ENCODE assay signal across 20 cellular contexts in genomic region chr13:67996101-67996500, GRCh38.
DNase-seq lines count a peak whose midpoint lies in the region; ATAC-seq and TF ChIP-seq lines count a peak whose summit lies in the region.
"Had no signal": no experiment of that assay in that cellular context is flagged by ENCODE, and none has a peak within 500 bp of the region (broad histone marks: within the 10 kb centered on the region; RNA-seq: fewer than 3 reads in every experiment).

No MANE protein-coding gene starts in this region.

- no peaks in the 10 kb centered on the region for H4K20me1 ChIP-seq in H9 (ENCODE audit: control insufficient read depth, insufficient read depth, insufficient read length)
- H4K20me1 ChIP-seq: BLaER1 had no signal

- no peak overlapping the region for H2BK12ac ChIP-seq in H9 (ENCODE audit: insufficient read length, low read depth, low read length)

- no peak overlapping the region for H4K8ac ChIP-seq in H9 (replicated peaks; ENCODE audit: insufficient read length, low read depth, low read length)

- H3K4me1 Mint-ChIP-seq in H9 (peaks cover 0 to 3% of the 10 kb centered on the region in 2 experiments; a peak in 2 of 4 replicates), nephron progenitor cell (no peaks in the 10 kb centered on the region)
- H3K4me1 Mint-ChIP-seq: B cell; CD4-positive, CD25-positive, alpha-beta regulatory T cell had no signal

- ATAC-seq in upper lobe of right lung, result no peak
- ATAC-seq in mucosa of descending colon, result no peak
- ATAC-seq: CD8-positive, alpha-beta T cell; GM12878; HCT116 had no signal

- H2BK15ac ChIP-seq in H9 (ENCODE audit: low read depth, low read length), result no peak overlapping the region

- no peak overlapping the region for H3K23ac ChIP-seq in H9 (ENCODE audit: insufficient read length, low read depth, low read length)

- H3K27ac Mint-ChIP-seq in H9, result no peak overlapping the region; a peak in 1 of 7 replicates
- peak overlapping the region; percentile 55 for H3K27ac Mint-ChIP-seq in nephron progenitor cell
- H3K27ac Mint-ChIP-seq: B cell; CD4-positive, CD25-positive, alpha-beta regulatory T cell; CD8-positive, alpha-beta T cell had no signal

- H4K5ac ChIP-seq in H9 (ENCODE audit: insufficient read length, low read depth, low read length), result peak overlapping the region; percentile 72

- H2BK20ac ChIP-seq in H9 (ENCODE audit: low read depth, low read length, poor library complexity, severe bottlenecking), result no peak overlapping the region

- no peak overlapping the region for H3K4ac ChIP-seq in H9 (ENCODE audit: low read depth, low read length)

- no peaks in the 10 kb centered on the region for H3K79me1 ChIP-seq in H9 (ENCODE audit: insufficient read depth, low read depth, low read length, poor library complexity, severe bottlenecking)

- H3K4me1 ChIP-seq in H9 (ENCODE audit: insufficient read depth, low read length) (no peaks in the 10 kb centered on the region), upper lobe of right lung (no peaks in the 10 kb centered on the region), mucosa of descending colon (ENCODE audit: low read depth) (no peaks in the 10 kb centered on the region)
- H3K4me1 ChIP-seq: BLaER1, Caco-2 had no signal

- no peak overlapping the region for H3K9ac ChIP-seq in H9 (ENCODE audit: extremely low read depth, insufficient read length, low read length)
- H3K9ac ChIP-seq: BLaER1, GM23248 had no signal

- no peaks in the 10 kb centered on the region for H3K23me2 ChIP-seq in H9 (ENCODE audit: insufficient read length, low read depth, low read length, poor library complexity, severe bottlenecking)

- H3K4me3 Mint-ChIP-seq in H9 (no peak overlapping the region), nephron progenitor cell (no peak overlapping the region)
- H3K4me3 Mint-ChIP-seq: B cell; CD4-positive, CD25-positive, alpha-beta regulatory T cell; CD8-positive, alpha-beta T cell had no signal

- H3K18ac ChIP-seq in H9 (ENCODE audit: insufficient read length, low read depth, low read length), result no peak overlapping the region

- DNase-seq in H9 (no peak), UCSD-AML1 (lab: John Stamatoyannopoulos, UW; ENCODE audit: unreplicated experiment) (peak; percentile 1), nephron progenitor cell (no peak), upper lobe of right lung (peak; percentile 32), GF-D8 (lab: John Stamatoyannopoulos, UW) (no peak), mucosa of descending colon (no peak), NCI-H1048 (lab: John Stamatoyannopoulos, UW) (no peak)
- DNase-seq: Caco-2; CD4-positive, CD25-positive, alpha-beta regulatory T cell; CD8-positive, alpha-beta T cell; DMS153; DND-41; GM23248; H7 had no signal

- no peak overlapping the region for H2BK120ac ChIP-seq in H9 (ENCODE audit: low read depth, low read length, poor library complexity, severe bottlenecking)

- H3K56ac ChIP-seq in H9 (ENCODE audit: insufficient read length, low read depth, low read length), result no peak overlapping the region

- no CpG with 5 or more reads among the region's 11 CpGs for WGBS in H9 (ENCODE audit: extremely low coverage, insufficient read length, low lambda C conversion rate)

- TF ChIP-seq CTCF in H9 (conservative IDR thresholded peaks at IDR 0.05) (no peak), nephron progenitor cell (IDR thresholded peaks at IDR 0.05) (no peak), upper lobe of right lung (IDR thresholded peaks at IDR 0.05) (no peak), mucosa of descending colon (IDR thresholded peaks at IDR 0.05) (no peak)

- H3K36me3 ChIP-seq in upper lobe of right lung (no peaks in the 10 kb centered on the region), mucosa of descending colon (ENCODE audit: low read depth) (no peaks in the 10 kb centered on the region)
- H3K36me3 ChIP-seq: BLaER1 had no signal

- no peak overlapping the region for H3K14ac ChIP-seq in H9 (ENCODE audit: insufficient read depth, low read length)

- intact Hi-C loops in upper lobe of right lung (cut with DNase I) (no loop called here), mucosa of descending colon (cut with DNase I, micrococcal nuclease) (no loop called here)

- H3K9me3 ChIP-seq in H9 (ENCODE audit: control insufficient read depth, low read depth, low read length), result no peaks in the 10 kb centered on the region
- H3K9me3 ChIP-seq in upper lobe of right lung, result no peaks in the 10 kb centered on the region
- H3K9me3 ChIP-seq in mucosa of descending colon, result no peaks in the 10 kb centered on the region
- H3K9me3 ChIP-seq: BLaER1, Caco-2 had no signal

- no peaks in the 10 kb centered on the region for H3K79me2 ChIP-seq in H9 (ENCODE audit: insufficient read depth, low read length)

- no peak overlapping the region for H4K91ac ChIP-seq in H9 (ENCODE audit: insufficient read length, low read depth, low read length)

- H2BK5ac ChIP-seq in H9 (ENCODE audit: insufficient read length, low read length), result no peak overlapping the region

- H3K9me3 Mint-ChIP-seq in H9 (no peaks in the 10 kb centered on the region), nephron progenitor cell (no peaks in the 10 kb centered on the region)

- H3T11ph ChIP-seq in H9 (ENCODE audit: low read length), result no peak overlapping the region

- no peak overlapping the region for H2AFZ ChIP-seq in H9 (ENCODE audit: low read length)
- H2AFZ ChIP-seq: GM23248 had no signal

- no peaks in the 10 kb centered on the region for H3K27me3 Mint-ChIP-seq in H9 (ENCODE audit: low read depth)
- H3K27me3 Mint-ChIP-seq in nephron progenitor cell (ENCODE audit: low read depth, poor library complexity), result no peaks in the 10 kb centered on the region
- H3K27me3 Mint-ChIP-seq: B cell; CD4-positive, CD25-positive, alpha-beta regulatory T cell had no signal

- H3K4me2 ChIP-seq in H9 (ENCODE audit: insufficient read depth, insufficient read length, low read length), result no peak overlapping the region
- H3K4me2 ChIP-seq: BLaER1 had no signal

- no peak overlapping the region for H3K27ac ChIP-seq in H9 (ENCODE audit: insufficient read length, low read depth, low read length)
- no peak overlapping the region for H3K27ac ChIP-seq in upper lobe of right lung
- H3K27ac ChIP-seq: 22Rv1, BLaER1, C4-2B, GM23248 had no signal

- H3K36me3 Mint-ChIP-seq in H9 (ENCODE audit: insufficient read depth in 1 of 3, low read depth in 3 of 3), result no peaks in the 10 kb centered on the region
- no peaks in the 10 kb centered on the region for H3K36me3 Mint-ChIP-seq in nephron progenitor cell (ENCODE audit: low read depth)
- H3K36me3 Mint-ChIP-seq: CD4-positive, CD25-positive, alpha-beta regulatory T cell; CD8-positive, alpha-beta T cell had no signal

- H3K4me3 ChIP-seq in upper lobe of right lung (no peak overlapping the region), mucosa of descending colon (no peak overlapping the region)
- H3K4me3 ChIP-seq: BLaER1, GM12878, GM23248 had no signal

- no peaks in the 10 kb centered on the region for H3K27me3 ChIP-seq in H9 (ENCODE audit: insufficient read depth, low read length)
- no peaks in the 10 kb centered on the region for H3K27me3 ChIP-seq in upper lobe of right lung
- H3K27me3 ChIP-seq: BLaER1 had no signal

- H2AK5ac ChIP-seq in H9 (ENCODE audit: insufficient read length, low read length), result no peak overlapping the region

Comparison
In these comparisons a context has a peak if more than half of its experiments do, and no peak if none do; other contexts are left out.
1. DNase-seq: peak in UCSD-AML1 (single experiment) and upper lobe of right lung (single experiment); none in H9 (single experiment), nephron progenitor cell (single experiment), GF-D8 (single experiment), mucosa of descending colon (0 of 3) and NCI-H1048 (single experiment).